ENCODE assay signal across 1 cellular context in genomic region chr4:92433272-92433758, GRCh38.
TF ChIP-seq lines count a peak whose summit lies in the region.

No MANE protein-coding gene starts in this region.

TF ChIP-seq in WTC11, 78 proteins besides CTCF, POLR2A, EP300 and RAD21 (continued from another document):
- TF ChIP-seq, protein P1, sequence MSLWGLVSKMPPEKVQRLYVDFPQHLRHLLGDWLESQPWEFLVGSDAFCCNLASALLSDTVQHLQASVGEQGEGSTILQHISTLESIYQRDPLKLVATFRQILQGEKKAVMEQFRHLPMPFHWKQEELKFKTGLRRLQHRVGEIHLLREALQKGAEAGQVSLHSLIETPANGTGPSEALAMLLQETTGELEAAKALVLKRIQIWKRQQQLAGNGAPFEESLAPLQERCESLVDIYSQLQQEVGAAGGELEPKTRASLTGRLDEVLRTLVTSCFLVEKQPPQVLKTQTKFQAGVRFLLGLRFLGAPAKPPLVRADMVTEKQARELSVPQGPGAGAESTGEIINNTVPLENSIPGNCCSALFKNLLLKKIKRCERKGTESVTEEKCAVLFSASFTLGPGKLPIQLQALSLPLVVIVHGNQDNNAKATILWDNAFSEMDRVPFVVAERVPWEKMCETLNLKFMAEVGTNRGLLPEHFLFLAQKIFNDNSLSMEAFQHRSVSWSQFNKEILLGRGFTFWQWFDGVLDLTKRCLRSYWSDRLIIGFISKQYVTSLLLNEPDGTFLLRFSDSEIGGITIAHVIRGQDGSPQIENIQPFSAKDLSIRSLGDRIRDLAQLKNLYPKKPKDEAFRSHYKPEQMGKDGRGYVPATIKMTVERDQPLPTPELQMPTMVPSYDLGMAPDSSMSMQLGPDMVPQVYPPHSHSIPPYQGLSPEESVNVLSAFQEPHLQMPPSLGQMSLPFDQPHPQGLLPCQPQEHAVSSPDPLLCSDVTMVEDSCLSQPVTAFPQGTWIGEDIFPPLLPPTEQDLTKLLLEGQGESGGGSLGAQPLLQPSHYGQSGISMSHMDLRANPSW (CRISPR knock-in tag; conservative IDR thresholded peaks at IDR 0.05; ENCODE audit: low read depth) = no peak
- TF ChIP-seq GTF2I (CRISPR knock-in tag; conservative IDR thresholded peaks at IDR 0.05) = no peak
- no peak for TF ChIP-seq SMAD3 (CRISPR knock-in tag; IDR thresholded peaks at IDR 0.05; ENCODE audit: borderline replicate concordance)
- no peak for TF ChIP-seq ELF4 (CRISPR knock-in tag; IDR thresholded peaks at IDR 0.05; ENCODE audit: low read depth)
